Comparison of ENCODE assay signal across 8 cellular contexts in genomic region chr16:67872631-67873434, GRCh38. TPM values are rescaled to one million over a fixed set of nuclear protein-coding genes. Genes with fewer than 3 reads are reported as not detected.
DNase-seq lines count a peak whose midpoint lies in the region; ATAC-seq and TF ChIP-seq lines count a peak whose summit lies in the region.

A gene with protein sequence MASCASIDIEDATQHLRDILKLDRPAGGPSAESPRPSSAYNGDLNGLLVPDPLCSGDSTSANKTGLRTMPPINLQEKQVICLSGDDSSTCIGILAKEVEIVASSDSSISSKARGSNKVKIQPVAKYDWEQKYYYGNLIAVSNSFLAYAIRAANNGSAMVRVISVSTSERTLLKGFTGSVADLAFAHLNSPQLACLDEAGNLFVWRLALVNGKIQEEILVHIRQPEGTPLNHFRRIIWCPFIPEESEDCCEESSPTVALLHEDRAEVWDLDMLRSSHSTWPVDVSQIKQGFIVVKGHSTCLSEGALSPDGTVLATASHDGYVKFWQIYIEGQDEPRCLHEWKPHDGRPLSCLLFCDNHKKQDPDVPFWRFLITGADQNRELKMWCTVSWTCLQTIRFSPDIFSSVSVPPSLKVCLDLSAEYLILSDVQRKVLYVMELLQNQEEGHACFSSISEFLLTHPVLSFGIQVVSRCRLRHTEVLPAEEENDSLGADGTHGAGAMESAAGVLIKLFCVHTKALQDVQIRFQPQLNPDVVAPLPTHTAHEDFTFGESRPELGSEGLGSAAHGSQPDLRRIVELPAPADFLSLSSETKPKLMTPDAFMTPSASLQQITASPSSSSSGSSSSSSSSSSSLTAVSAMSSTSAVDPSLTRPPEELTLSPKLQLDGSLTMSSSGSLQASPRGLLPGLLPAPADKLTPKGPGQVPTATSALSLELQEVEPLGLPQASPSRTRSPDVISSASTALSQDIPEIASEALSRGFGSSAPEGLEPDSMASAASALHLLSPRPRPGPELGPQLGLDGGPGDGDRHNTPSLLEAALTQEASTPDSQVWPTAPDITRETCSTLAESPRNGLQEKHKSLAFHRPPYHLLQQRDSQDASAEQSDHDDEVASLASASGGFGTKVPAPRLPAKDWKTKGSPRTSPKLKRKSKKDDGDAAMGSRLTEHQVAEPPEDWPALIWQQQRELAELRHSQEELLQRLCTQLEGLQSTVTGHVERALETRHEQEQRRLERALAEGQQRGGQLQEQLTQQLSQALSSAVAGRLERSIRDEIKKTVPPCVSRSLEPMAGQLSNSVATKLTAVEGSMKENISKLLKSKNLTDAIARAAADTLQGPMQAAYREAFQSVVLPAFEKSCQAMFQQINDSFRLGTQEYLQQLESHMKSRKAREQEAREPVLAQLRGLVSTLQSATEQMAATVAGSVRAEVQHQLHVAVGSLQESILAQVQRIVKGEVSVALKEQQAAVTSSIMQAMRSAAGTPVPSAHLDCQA (N-terminal part only) (plus strand): TSS chr16:67873052. CDS start chr16:67873262, 210 bp downstream.

- H3K9me3 ChIP-seq in gastrocnemius medialis, result no peaks in the 10 kb centered on the region

- H3K4me3 Mint-ChIP-seq in brain, result peak within 1 kb of the TSS; percentile 92 to 98 (median 97)

- intact Hi-C loops in gastrocnemius medialis (cut with DNase I; ENCODE audit: low total_unique reads), result loop anchor here (2.0 kb wide), 1 partner anchor 56 kb away; no protein-coding TSS in a partner anchor

- peak within 1 kb of the TSS; percentile 85 to 94 (median 89) for H3K27ac ChIP-seq in gastrocnemius medialis

- H3K27me3 Mint-ChIP-seq in brain, result peaks cover 5% of the 10 kb centered on the region

- no peaks in the 10 kb centered on the region for H3K9me3 Mint-ChIP-seq in brain

- TF ChIP-seq POLR2A in GM10847 (IDR thresholded peaks at IDR 0.05; ENCODE audit: extremely low read depth, insufficient read length), result peak; percentile 86
- TF ChIP-seq POLR2A in gastrocnemius medialis (IDR thresholded peaks at IDR 0.05), result peak; percentile 73 to 88

- H3K36me3 Mint-ChIP-seq in brain, result peaks cover 37% of the 10 kb centered on the region

- peaks cover 0 to 52% of the 10 kb centered on the region in 2 donors for H3K36me3 ChIP-seq in gastrocnemius medialis

- H3K4me1 ChIP-seq in gastrocnemius medialis, result peaks cover 28 to 31% of the 10 kb centered on the region in 2 donors

- H3K27ac Mint-ChIP-seq in brain, result peak within 1 kb of the TSS; percentile 79 to 98 (median 97)

- in situ Hi-C loops in gastrocnemius medialis (cut with MboI; ENCODE audit: low sequenced_read_pairs in 4 of 4), result no loop called here

- no peaks in the 10 kb centered on the region for H3K27me3 ChIP-seq in gastrocnemius medialis

- peaks cover 30% of the 10 kb centered on the region for H3K4me1 Mint-ChIP-seq in brain

- DNase-seq in HCEC 1CT, result peak; percentile 61
- DNase-seq in MV-4-11 (lab: John Stamatoyannopoulos, UW), result peak; percentile 61
- peak; percentile 85 for DNase-seq in UCSD-AML1 (lab: John Stamatoyannopoulos, UW; ENCODE audit: unreplicated experiment)
- peak; percentile 68 to 85 for DNase-seq in gastrocnemius medialis

- ATAC-seq in gastrocnemius medialis, result peak; percentile 86 to 89
- no peak for ATAC-seq in HG03457 (IDR thresholded peaks at IDR 0.05; ENCODE audit: unreplicated experiment)

- no peak for TF ChIP-seq CTCF in brain (conservative IDR thresholded peaks at IDR 0.05)
- no peak for TF ChIP-seq CTCF in gastrocnemius medialis (IDR thresholded peaks at IDR 0.05 in 4 of 5, conservative IDR thresholded peaks at IDR 0.05 in 1 of 5)

- H3K4me3 ChIP-seq in iPS-11a (ENCODE audit: low read depth, low read length) (peak within 1 kb of the TSS; percentile 90), gastrocnemius medialis (peak within 1 kb of the TSS; percentile 71 to 92 (median 84))

RNA-seq across cellular contexts. Expression of the gene that starts here (rescaled TPM):
- 64.6 TPM for polyA plus RNA-seq in brain (ENCODE audit: insufficient read depth, low read depth, low replicate concordance)
- total RNA-seq in gastrocnemius medialis, result 10 to 100 TPM; 27.5 to 58.9 (median 48.5) TPM
